ENCODE assay signal across 25 cellular contexts in genomic region chr4:98094118-98094517, GRCh38. TPM values are rescaled to one million over a fixed set of nuclear protein-coding genes. Genes with fewer than 3 reads are reported as not detected.
"Had no signal": no experiment of that assay in that cellular context is flagged by ENCODE, and none has a peak within 500 bp of the region (broad histone marks: within the 10 kb centered on the region; RNA-seq: fewer than 3 reads in every experiment).

No MANE protein-coding gene starts in this region.

- DNase-seq: activated CD4-positive, alpha-beta T cell treated with anti-CD3 and anti-CD28 coated beads, Interleukin-2, amount 50 U/mL, for 1 hour; activated CD4-positive, CD25-positive, alpha-beta regulatory T cell treated with anti-CD3 and anti-CD28 coated beads, Interleukin-2, amount 50 U/mL, for 72 hours; activated CD8-positive, alpha-beta T cell treated with anti-CD3 and anti-CD28 coated beads, Interleukin-2, amount 10 ng/mL, durations not matched to agents 7 days and 5 days; activated gamma-delta T cell; central memory CD4-positive, alpha-beta T cell; effector memory CD4-positive, alpha-beta T cell; esophagus squamous epithelium; head of caudate nucleus; kidney; left ventricle myocardium superior; midbrain; nephron progenitor cell; pancreas; stimulated activated CD4-positive, alpha-beta T cell treated with anti-CD3 and anti-CD28 coated beads, Interleukin-15, amount 100 ng/mL, for 24 hours; T-helper 1 cell; WERI-Rb-1 had no signal

- H3K4me1 ChIP-seq: esophagus squamous epithelium, gastroesophageal sphincter, pancreas, vagina had no signal

- H3K27me3 ChIP-seq: esophagus squamous epithelium, gastroesophageal sphincter, pancreas, vagina had no signal

- H3K36me3 Mint-ChIP-seq: brain, type B pancreatic cell had no signal

- H3K27ac Mint-ChIP-seq: activated CD8-positive, alpha-beta T cell treated with anti-CD3 and anti-CD28 coated beads, Interleukin-2, amount 10 ng/mL, durations not matched to agents 7 days and 5 days; activated naive CD4-positive, alpha-beta T cell treated with anti-CD3 and anti-CD28 coated beads, Interleukin-2, amount 50 U/mL, for 24 hours; activated T-helper 1 cell treated with anti-CD3 and anti-CD28 coated beads, Interleukin-12 subunit alpha, Interleukin-12 subunit beta, Interleukin-2, Interleukin-4 antibody, amounts not matched to agents 30 ng/mL and 10 ng/mL and 1 ng/mL, durations not matched to agents 14 hours and 24 hours and 36 hours; brain; nephron progenitor cell; stimulated activated memory B cell treated with anti-CD40 and anti-IgM and Interleukin-4, amounts not matched to agents 10 μg/mL and 1 μg/mL and 100 μg/mL, for 72 hours; type B pancreatic cell had no signal

- H3K27ac ChIP-seq: esophagus squamous epithelium, gastroesophageal sphincter, pancreas, vagina, WERI-Rb-1 had no signal

- H3K4me3 ChIP-seq: esophagus squamous epithelium, gastroesophageal sphincter, pancreas, smooth muscle cell, vagina had no signal

- H3K4me1 Mint-ChIP-seq: activated naive CD4-positive, alpha-beta T cell treated with anti-CD3 and anti-CD28 coated beads, Interleukin-2, amount 50 U/mL, for 24 hours; brain; nephron progenitor cell had no signal

- H3K36me3 ChIP-seq: esophagus squamous epithelium, gastroesophageal sphincter, pancreas, vagina, WERI-Rb-1 had no signal

- H3K4me3 Mint-ChIP-seq: activated CD8-positive, alpha-beta T cell treated with anti-CD3 and anti-CD28 coated beads, Interleukin-2, amount 10 ng/mL, durations not matched to agents 7 days and 5 days; activated naive CD4-positive, alpha-beta T cell treated with anti-CD3 and anti-CD28 coated beads, Interleukin-2, amount 50 U/mL, for 24 hours; activated T-helper 1 cell treated with anti-CD3 and anti-CD28 coated beads, Interleukin-12 subunit alpha, Interleukin-12 subunit beta, Interleukin-2, Interleukin-4 antibody, amounts not matched to agents 30 ng/mL and 10 ng/mL and 1 ng/mL, durations not matched to agents 14 hours and 24 hours and 36 hours; brain; nephron progenitor cell; stimulated activated memory B cell treated with anti-CD40 and anti-IgM and Interleukin-4, amounts not matched to agents 10 μg/mL and 1 μg/mL and 100 μg/mL, for 72 hours; type B pancreatic cell had no signal

- H3K4me2 ChIP-seq: smooth muscle cell had no signal

- H3K9me3 Mint-ChIP-seq: activated T-helper 1 cell treated with anti-CD3 and anti-CD28 coated beads, Interleukin-12 subunit alpha, Interleukin-12 subunit beta, Interleukin-2, Interleukin-4 antibody, amounts not matched to agents 30 ng/mL and 10 ng/mL and 1 ng/mL, durations not matched to agents 14 hours and 24 hours and 36 hours; nephron progenitor cell; type B pancreatic cell had no signal

- H3K9me3 ChIP-seq: esophagus squamous epithelium, gastroesophageal sphincter, pancreas, vagina had no signal

RNA-seq across cellular contexts. Expression of gene STPG2, which starts 49.2 kb away (rescaled TPM):
- total RNA-seq: activated CD8-positive, alpha-beta T cell treated with anti-CD3 and anti-CD28 coated beads, Interleukin-2, amount 10 ng/mL, durations not matched to agents 7 days and 5 days; activated T-helper 1 cell treated with anti-CD3 and anti-CD28 coated beads, Interleukin-12 subunit alpha, Interleukin-12 subunit beta, Interleukin-2, Interleukin-4 antibody, amounts not matched to agents 30 ng/mL and 10 ng/mL and 1 ng/mL, durations not matched to agents 14 hours and 24 hours and 36 hours; dermis microvascular lymphatic vessel endothelial cell; vagina had no signal
